Comparison of ENCODE assay signal across 8 cellular contexts in genomic region chr1:23177031-23177430, GRCh38. TPM values are rescaled to one million over a fixed set of nuclear protein-coding genes. Genes with fewer than 3 reads are reported as not detected.
DNase-seq lines count a peak whose midpoint lies in the region; ATAC-seq and TF ChIP-seq lines count a peak whose summit lies in the region.

No MANE protein-coding gene starts in this region.

- H3K9me3 Mint-ChIP-seq in activated T-helper 2 cell treated with anti-CD3 and anti-CD28 coated beads, Interferon-gamma antibody, Interleukin-2, Interleukin-4, amounts not matched to agents 10 μg/mL and 5 μg/mL and 100 μg/mL, durations not matched to agents 14 hours and 24 hours and 36 hours, result peaks cover 4% of the 10 kb centered on the region
- no peaks in the 10 kb centered on the region for H3K9me3 Mint-ChIP-seq in stimulated activated effector memory CD8-positive, alpha-beta T cell treated with anti-CD3 and anti-CD28 coated beads, Interleukin-12 subunit alpha, Interleukin-12 subunit beta, amount 100 ng/mL, for 72 hours

- no peaks in the 10 kb centered on the region for H3K36me3 Mint-ChIP-seq in activated T-helper 2 cell treated with anti-CD3 and anti-CD28 coated beads, Interferon-gamma antibody, Interleukin-2, Interleukin-4, amounts not matched to agents 10 μg/mL and 5 μg/mL and 100 μg/mL, durations not matched to agents 14 hours and 24 hours and 36 hours (ENCODE audit: low read depth)
- no peaks in the 10 kb centered on the region for H3K36me3 Mint-ChIP-seq in stimulated activated effector memory CD8-positive, alpha-beta T cell treated with anti-CD3 and anti-CD28 coated beads, Interleukin-12 subunit alpha, Interleukin-12 subunit beta, amount 100 ng/mL, for 72 hours

- no peak for ATAC-seq in stimulated activated effector memory CD8-positive, alpha-beta T cell treated with anti-CD3 and anti-CD28 coated beads, Interleukin-12 subunit alpha, Interleukin-12 subunit beta, amount 100 ng/mL, for 72 hours
- no peak for ATAC-seq in GM19452 (IDR thresholded peaks at IDR 0.05; ENCODE audit: unreplicated experiment)

- peaks cover 6% of the 10 kb centered on the region for H3K4me1 Mint-ChIP-seq in activated T-helper 2 cell treated with anti-CD3 and anti-CD28 coated beads, Interferon-gamma antibody, Interleukin-2, Interleukin-4, amounts not matched to agents 10 μg/mL and 5 μg/mL and 100 μg/mL, durations not matched to agents 14 hours and 24 hours and 36 hours (ENCODE audit: low read depth)
- H3K4me1 Mint-ChIP-seq in stimulated activated effector memory CD8-positive, alpha-beta T cell treated with anti-CD3 and anti-CD28 coated beads, Interleukin-12 subunit alpha, Interleukin-12 subunit beta, amount 100 ng/mL, for 72 hours, result peaks cover 5% of the 10 kb centered on the region

- H3K4me3 ChIP-seq in HFF-Myc (replicated peaks; ENCODE audit: low read depth, low read length), result peak overlapping the region; percentile 42
- H3K4me3 ChIP-seq in iPS-11a (ENCODE audit: low read depth, low read length), result peak overlapping the region; percentile 31

- intact Hi-C loops in activated T-helper 2 cell treated with anti-CD3 and anti-CD28 coated beads, Interferon-gamma antibody, Interleukin-2, Interleukin-4, amounts not matched to agents 10 μg/mL and 5 μg/mL and 100 μg/mL, durations not matched to agents 14 hours and 24 hours and 36 hours (cut with micrococcal nuclease), result no loop called here

- TF ChIP-seq CTCF in HFF-Myc (IDR thresholded peaks at IDR 0.05; ENCODE audit: low read depth, low read length, missing control alignments), result no peak

- peaks cover 31% of the 10 kb centered on the region for H3K27me3 Mint-ChIP-seq in activated T-helper 2 cell treated with anti-CD3 and anti-CD28 coated beads, Interferon-gamma antibody, Interleukin-2, Interleukin-4, amounts not matched to agents 10 μg/mL and 5 μg/mL and 100 μg/mL, durations not matched to agents 14 hours and 24 hours and 36 hours (ENCODE audit: low read depth)

- no peak for DNase-seq in HFF-Myc (ENCODE audit: extremely low read depth, low read depth)
- no peak for DNase-seq in activated T-helper 2 cell treated with anti-CD3 and anti-CD28 coated beads, Interferon-gamma antibody, Interleukin-2, Interleukin-4, amounts not matched to agents 10 μg/mL and 5 μg/mL and 100 μg/mL, durations not matched to agents 14 hours and 24 hours and 36 hours (ENCODE audit: low spot score)
- DNase-seq in stimulated activated effector memory CD8-positive, alpha-beta T cell treated with anti-CD3 and anti-CD28 coated beads, Interleukin-12 subunit alpha, Interleukin-12 subunit beta, amount 100 ng/mL, for 72 hours (ENCODE audit: low spot score in 2 of 2), result no peak
- DNase-seq in OCI-M1 (lab: John Stamatoyannopoulos, UW), result no peak
- no peak for DNase-seq in NCI-H2081 treated with DMSO at 0.1 percent for 48 hours (lab: John Stamatoyannopoulos, UW)
- DNase-seq in stimulated activated CD4-positive, alpha-beta T cell treated with anti-CD3 and anti-CD28 coated beads, Interleukin-12 subunit alpha, Interleukin-12 subunit beta, amount 100 ng/mL, for 4 hours, result no peak

- H3K4me3 Mint-ChIP-seq in activated T-helper 2 cell treated with anti-CD3 and anti-CD28 coated beads, Interferon-gamma antibody, Interleukin-2, Interleukin-4, amounts not matched to agents 10 μg/mL and 5 μg/mL and 100 μg/mL, durations not matched to agents 14 hours and 24 hours and 36 hours (ENCODE audit: low read depth), result peak overlapping the region; percentile 69
- H3K4me3 Mint-ChIP-seq in stimulated activated effector memory CD8-positive, alpha-beta T cell treated with anti-CD3 and anti-CD28 coated beads, Interleukin-12 subunit alpha, Interleukin-12 subunit beta, amount 100 ng/mL, for 72 hours, result peak overlapping the region; percentile 62

- no peak overlapping the region for H3K27ac Mint-ChIP-seq in activated T-helper 2 cell treated with anti-CD3 and anti-CD28 coated beads, Interferon-gamma antibody, Interleukin-2, Interleukin-4, amounts not matched to agents 10 μg/mL and 5 μg/mL and 100 μg/mL, durations not matched to agents 14 hours and 24 hours and 36 hours
- no peak overlapping the region for H3K27ac Mint-ChIP-seq in stimulated activated effector memory CD8-positive, alpha-beta T cell treated with anti-CD3 and anti-CD28 coated beads, Interleukin-12 subunit alpha, Interleukin-12 subunit beta, amount 100 ng/mL, for 72 hours

RNA-seq across cellular contexts. Expression of gene LUZP1, which starts 8.4 kb away (rescaled TPM):
- 19.7 and 21.6 TPM in 2 replicates for total RNA-seq in activated T-helper 2 cell treated with anti-CD3 and anti-CD28 coated beads, Interferon-gamma antibody, Interleukin-2, Interleukin-4, amounts not matched to agents 10 μg/mL and 5 μg/mL and 100 μg/mL, durations not matched to agents 14 hours and 24 hours and 36 hours

RNA-seq across cellular contexts. Expression of gene HTR1D, which starts 40.3 kb away (rescaled TPM):
- total RNA-seq in activated T-helper 2 cell treated with anti-CD3 and anti-CD28 coated beads, Interferon-gamma antibody, Interleukin-2, Interleukin-4, amounts not matched to agents 10 μg/mL and 5 μg/mL and 100 μg/mL, durations not matched to agents 14 hours and 24 hours and 36 hours, result not detected in 2 replicates
